Comparison of ENCODE assay signal across 14 cellular contexts in genomic region chr15:96457852-96458251, GRCh38.
"Had no signal": no experiment of that assay in that cellular context is flagged by ENCODE, and none has a peak within 500 bp of the region (broad histone marks: within the 10 kb centered on the region; RNA-seq: fewer than 3 reads in every experiment).

No MANE protein-coding gene starts in this region.

- ATAC-seq: mucosa of descending colon; naive thymus-derived CD4-positive, alpha-beta T cell; pancreas; stimulated activated effector memory CD8-positive, alpha-beta T cell treated with anti-CD3 and anti-CD28 coated beads, Interleukin-12 subunit alpha, Interleukin-12 subunit beta, amount 100 ng/mL, for 72 hours had no signal

- H3K9me3 ChIP-seq: left ventricle myocardium inferior, mucosa of descending colon, pancreas, thoracic aorta had no signal

- H3K4me3 Mint-ChIP-seq: activated CD4-positive, alpha-beta T cell treated with anti-CD3 and anti-CD28 coated beads, Interleukin-2, amount 10 ng/mL, durations not matched to agents 7 days and 5 days; activated naive CD8-positive, alpha-beta T cell treated with anti-CD3 and anti-CD28 coated beads, Interleukin-2, amount 10 ng/mL, durations not matched to agents 7 days and 5 days; naive thymus-derived CD4-positive, alpha-beta T cell; stimulated activated effector memory CD8-positive, alpha-beta T cell treated with anti-CD3 and anti-CD28 coated beads, Interleukin-12 subunit alpha, Interleukin-12 subunit beta, amount 100 ng/mL, for 72 hours; T-helper 2 cell treated with Interferon-gamma antibody and Interleukin-4, amounts not matched to agents 5 μg/mL and 100 μg/mL, for 36 hours had no signal

- H3K36me3 ChIP-seq: brain microvascular endothelial cell, left ventricle myocardium inferior, pancreas, thoracic aorta had no signal

- H3K4me1 Mint-ChIP-seq: activated CD4-positive, alpha-beta T cell treated with anti-CD3 and anti-CD28 coated beads, Interleukin-2, amount 10 ng/mL, durations not matched to agents 7 days and 5 days; activated naive CD8-positive, alpha-beta T cell treated with anti-CD3 and anti-CD28 coated beads, Interleukin-2, amount 10 ng/mL, durations not matched to agents 7 days and 5 days; stimulated activated effector memory CD8-positive, alpha-beta T cell treated with anti-CD3 and anti-CD28 coated beads, Interleukin-12 subunit alpha, Interleukin-12 subunit beta, amount 100 ng/mL, for 72 hours had no signal

- H3K27ac ChIP-seq: brain microvascular endothelial cell, hepatocyte, left ventricle myocardium inferior, pancreas, thoracic aorta had no signal

- H3K27me3 Mint-ChIP-seq: activated CD4-positive, alpha-beta T cell treated with anti-CD3 and anti-CD28 coated beads, Interleukin-2, amount 10 ng/mL, durations not matched to agents 7 days and 5 days had no signal

- H3K4me3 ChIP-seq: hepatocyte, left ventricle myocardium inferior, mucosa of descending colon, pancreas, thoracic aorta had no signal

- H3K36me3 Mint-ChIP-seq: activated naive CD8-positive, alpha-beta T cell treated with anti-CD3 and anti-CD28 coated beads, Interleukin-2, amount 10 ng/mL, durations not matched to agents 7 days and 5 days; naive thymus-derived CD4-positive, alpha-beta T cell; stimulated activated effector memory CD8-positive, alpha-beta T cell treated with anti-CD3 and anti-CD28 coated beads, Interleukin-12 subunit alpha, Interleukin-12 subunit beta, amount 100 ng/mL, for 72 hours had no signal

- H3K4me1 ChIP-seq: left ventricle myocardium inferior, pancreas had no signal

- H3K27ac Mint-ChIP-seq: activated CD4-positive, alpha-beta T cell treated with anti-CD3 and anti-CD28 coated beads, Interleukin-2, amount 10 ng/mL, durations not matched to agents 7 days and 5 days; activated naive CD8-positive, alpha-beta T cell treated with anti-CD3 and anti-CD28 coated beads, Interleukin-2, amount 10 ng/mL, durations not matched to agents 7 days and 5 days; naive thymus-derived CD4-positive, alpha-beta T cell; stimulated activated effector memory CD8-positive, alpha-beta T cell treated with anti-CD3 and anti-CD28 coated beads, Interleukin-12 subunit alpha, Interleukin-12 subunit beta, amount 100 ng/mL, for 72 hours; T-helper 2 cell treated with Interferon-gamma antibody and Interleukin-4, amounts not matched to agents 5 μg/mL and 100 μg/mL, for 36 hours had no signal

- H3K79me2 ChIP-seq: hepatocyte had no signal

- DNase-seq: activated CD4-positive, alpha-beta T cell treated with anti-CD3 and anti-CD28 coated beads, Interleukin-2, amount 10 ng/mL, durations not matched to agents 7 days and 5 days; activated CD4-positive, CD25-positive, alpha-beta regulatory T cell; activated CD8-positive, alpha-beta memory T cell treated with anti-CD3 and anti-CD28 coated beads for 24 hours; activated naive CD8-positive, alpha-beta T cell treated with anti-CD3 and anti-CD28 coated beads, Interleukin-2, amount 10 ng/mL, durations not matched to agents 7 days and 5 days; brain microvascular endothelial cell; left ventricle myocardium inferior; mucosa of descending colon; naive thymus-derived CD4-positive, alpha-beta T cell; pancreas; retina had no signal

- H3K9me3 Mint-ChIP-seq: activated CD4-positive, alpha-beta T cell treated with anti-CD3 and anti-CD28 coated beads, Interleukin-2, amount 10 ng/mL, durations not matched to agents 7 days and 5 days; activated naive CD8-positive, alpha-beta T cell treated with anti-CD3 and anti-CD28 coated beads, Interleukin-2, amount 10 ng/mL, durations not matched to agents 7 days and 5 days; stimulated activated effector memory CD8-positive, alpha-beta T cell treated with anti-CD3 and anti-CD28 coated beads, Interleukin-12 subunit alpha, Interleukin-12 subunit beta, amount 100 ng/mL, for 72 hours; T-helper 2 cell treated with Interferon-gamma antibody and Interleukin-4, amounts not matched to agents 5 μg/mL and 100 μg/mL, for 36 hours had no signal

- H3K4me2 ChIP-seq: hepatocyte had no signal

- H3K27me3 ChIP-seq: brain microvascular endothelial cell, pancreas had no signal

- H2AFZ ChIP-seq: hepatocyte had no signal
